In the genomic region with DNA sequence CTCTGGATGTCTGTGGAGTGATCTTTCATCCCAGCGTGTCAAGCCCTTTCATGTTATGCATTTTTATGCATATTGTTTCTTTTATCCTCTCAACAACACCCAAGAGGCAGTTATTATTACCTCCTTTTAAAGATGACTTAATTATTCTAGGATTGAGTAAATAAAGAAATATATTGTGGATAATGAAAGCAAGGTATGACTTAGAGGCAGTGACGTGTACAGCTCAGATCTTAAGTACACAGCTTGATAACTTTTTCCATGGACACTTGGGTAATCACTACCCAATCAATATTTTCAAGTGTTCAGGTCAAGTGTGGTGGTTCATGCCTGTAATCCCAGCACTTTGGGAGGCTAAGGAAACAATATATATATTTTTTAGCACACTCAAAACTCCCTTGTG, we compare ENCODE assay signal across 18 cellular contexts. TPM values are rescaled to one million over a fixed set of nuclear protein-coding genes. Genes with fewer than 3 reads are reported as not detected.
DNase-seq lines count a peak whose midpoint lies in the region; ATAC-seq, FAIRE-seq and TF ChIP-seq lines count a peak whose summit lies in the region.
"Had no signal": no experiment of that assay in that cellular context is flagged by ENCODE, and none has a peak within 500 bp of the region (broad histone marks: within the 10 kb centered on the region; RNA-seq: fewer than 3 reads in every experiment).

No MANE protein-coding gene starts in this region.

- no peak for DNase-seq in activated CD4-positive, CD25-positive, alpha-beta regulatory T cell (lab: John Stamatoyannopoulos, UW)
- no peak for DNase-seq in activated naive CD8-positive, alpha-beta T cell treated with anti-CD3 and anti-CD28 coated beads, Interleukin-2, amount 50 U/mL, for 24 hours
- DNase-seq in activated naive CD8-positive, alpha-beta T cell treated with anti-CD3 and anti-CD28 coated beads for 36 hours, result no peak
- DNase-seq in epithelial cell of esophagus (ENCODE audit: low read depth) (peak; percentile 35), vagina (ENCODE audit: extremely low spot score in 2 of 2) (no peak), urothelium cell line (ENCODE audit: low spot score) (no peak)
- DNase-seq: CD8-positive, alpha-beta T cell; DMS79; HCEC 1CT; NCI-H1436; NCI-H2029 treated with DMSO at 0.1 percent for 48 hours; NCI-H2171 treated with DMSO at 0.1 percent for 48 hours; NCI-H446 treated with DMSO at 0.1 percent for 48 hours; NK-92 treated with Interleukin-12 subunit alpha and Interleukin-12 subunit beta, amount 100 ng/mL, for 24 hours had no signal

- peak overlapping the region; percentile 23 for H3K27ac ChIP-seq in vagina
- H3K27ac ChIP-seq: 22Rv1 had no signal

- TF ChIP-seq POLR2A in vagina (IDR thresholded peaks at IDR 0.05), result no peak

- no peak overlapping the region for H3K4me3 ChIP-seq in epithelial cell of esophagus (ENCODE audit: low read length)
- H3K4me3 ChIP-seq in vagina, result no peak overlapping the region

- no peaks in the 10 kb centered on the region for H3K9me3 Mint-ChIP-seq in activated naive CD8-positive, alpha-beta T cell treated with anti-CD3 and anti-CD28 coated beads, Interleukin-2, amount 50 U/mL, for 24 hours
- peaks cover 2% of the 10 kb centered on the region for H3K9me3 Mint-ChIP-seq in activated naive CD8-positive, alpha-beta T cell treated with anti-CD3 and anti-CD28 coated beads for 36 hours
- H3K9me3 Mint-ChIP-seq: CD8-positive, alpha-beta T cell had no signal

- H3K4me3 Mint-ChIP-seq in activated naive CD8-positive, alpha-beta T cell treated with anti-CD3 and anti-CD28 coated beads, Interleukin-2, amount 50 U/mL, for 24 hours, result no peak overlapping the region
- no peak overlapping the region for H3K4me3 Mint-ChIP-seq in activated naive CD8-positive, alpha-beta T cell treated with anti-CD3 and anti-CD28 coated beads for 36 hours
- H3K4me3 Mint-ChIP-seq: CD8-positive, alpha-beta T cell had no signal

- no peaks in the 10 kb centered on the region for H3K36me3 Mint-ChIP-seq in activated naive CD8-positive, alpha-beta T cell treated with anti-CD3 and anti-CD28 coated beads, Interleukin-2, amount 50 U/mL, for 24 hours (ENCODE audit: low read depth)
- no peaks in the 10 kb centered on the region for H3K36me3 Mint-ChIP-seq in activated naive CD8-positive, alpha-beta T cell treated with anti-CD3 and anti-CD28 coated beads for 36 hours
- H3K36me3 Mint-ChIP-seq: CD8-positive, alpha-beta T cell had no signal

- FAIRE-seq in urothelium cell line (lab: Jason Lieb, UNC), result no peak

- no peak overlapping the region for H3K27ac Mint-ChIP-seq in activated naive CD8-positive, alpha-beta T cell treated with anti-CD3 and anti-CD28 coated beads, Interleukin-2, amount 50 U/mL, for 24 hours
- H3K27ac Mint-ChIP-seq in activated naive CD8-positive, alpha-beta T cell treated with anti-CD3 and anti-CD28 coated beads for 36 hours, result no peak overlapping the region
- H3K27ac Mint-ChIP-seq: CD8-positive, alpha-beta T cell had no signal

- no peaks in the 10 kb centered on the region for H3K27me3 Mint-ChIP-seq in activated naive CD8-positive, alpha-beta T cell treated with anti-CD3 and anti-CD28 coated beads, Interleukin-2, amount 50 U/mL, for 24 hours
- H3K27me3 Mint-ChIP-seq in activated naive CD8-positive, alpha-beta T cell treated with anti-CD3 and anti-CD28 coated beads for 36 hours, result no peaks in the 10 kb centered on the region

- H3K4me1 Mint-ChIP-seq in activated naive CD8-positive, alpha-beta T cell treated with anti-CD3 and anti-CD28 coated beads, Interleukin-2, amount 50 U/mL, for 24 hours, result peaks cover 19% of the 10 kb centered on the region
- H3K4me1 Mint-ChIP-seq in activated naive CD8-positive, alpha-beta T cell treated with anti-CD3 and anti-CD28 coated beads for 36 hours, result peaks cover 5% of the 10 kb centered on the region

- no peaks in the 10 kb centered on the region for H3K9me3 ChIP-seq in vagina

- H3K27me3 ChIP-seq in vagina, result no peaks in the 10 kb centered on the region

- peak; percentile 19 to 54 for ATAC-seq in activated CD4-positive, CD25-positive, alpha-beta regulatory T cell treated with anti-CD3 and anti-CD28 coated beads, Interleukin-2, amount 50 U/mL, for 24 hours
- ATAC-seq in activated naive CD8-positive, alpha-beta T cell treated with anti-CD3 and anti-CD28 coated beads, Interleukin-2, amount 50 U/mL, for 24 hours, result peak; percentile 36
- no peak for ATAC-seq in GM21423 (IDR thresholded peaks at IDR 0.05; ENCODE audit: unreplicated experiment)
- ATAC-seq: CD8-positive, alpha-beta T cell had no signal

- no peaks in the 10 kb centered on the region for H3K4me1 ChIP-seq in vagina

- no peaks in the 10 kb centered on the region for H3K36me3 ChIP-seq in vagina

- TF ChIP-seq CTCF in epithelial cell of esophagus (IDR thresholded peaks at IDR 0.05; ENCODE audit: insufficient read depth, low read depth, low read length, missing control alignments) (no peak), vagina (IDR thresholded peaks at IDR 0.05) (no peak)

- intact Hi-C loops in vagina (cut with DNase I), result no loop called here

RNA-seq across cellular contexts. Expression of a gene that starts 42.7 kb away (rescaled TPM):
- 10 to 100 TPM; 16.5 to 18.1 TPM for total RNA-seq in activated naive CD8-positive, alpha-beta T cell treated with anti-CD3 and anti-CD28 coated beads for 36 hours
- total RNA-seq in vagina, result 112 TPM
- total RNA-seq: OCI-LY7 had no signal
